ENCODE assay signal across 15 cellular contexts in genomic region chr11:66362481-66363147, GRCh38. TPM values are rescaled to one million over a fixed set of nuclear protein-coding genes. Genes with fewer than 3 reads are reported as not detected.
"Had no signal": no experiment of that assay in that cellular context is flagged by ENCODE, and none has a peak within 500 bp of the region (broad histone marks: within the 10 kb centered on the region; RNA-seq: fewer than 3 reads in every experiment).

No MANE protein-coding gene starts in this region.

- H3K36me3 ChIP-seq: adrenal gland, gastroesophageal sphincter had no signal

- ATAC-seq: mucosa of descending colon; naive thymus-derived CD8-positive, alpha-beta T cell had no signal

- H3K4me3 ChIP-seq: adrenal gland, gastroesophageal sphincter, mucosa of descending colon had no signal

- H3K9me3 ChIP-seq: adrenal gland, gastroesophageal sphincter, mucosa of descending colon had no signal

- H3K27ac ChIP-seq: adrenal gland, gastroesophageal sphincter had no signal

- H3K4me1 ChIP-seq: adrenal gland, gastroesophageal sphincter had no signal

- DNase-seq: activated CD4-positive, alpha-beta T cell treated with anti-CD3 and anti-CD28 coated beads, Interleukin-2, amount 10 ng/mL, durations not matched to agents 7 days and 5 days; activated CD4-positive, CD25-positive, alpha-beta regulatory T cell; activated naive CD4-positive, alpha-beta T cell treated with anti-CD3 and anti-CD28 coated beads, Interleukin-2, amount 50 U/mL, for 16 hours; activated T-cell treated with anti-CD3 and anti-CD28 coated beads, Interleukin-2, amount 50 U/mL, for 1 hour; adrenal gland; cortex of kidney; effector CD8-positive, alpha-beta T cell; hypothalamus; occipital lobe; stimulated activated naive CD4-positive, alpha-beta T cell; trophoblast cell had no signal

- H3K27me3 ChIP-seq: adrenal gland, gastroesophageal sphincter had no signal

RNA-seq across cellular contexts. Expression of gene CD248, which starts 45.8 kb away (rescaled TPM):
- total RNA-seq: pulmonary artery endothelial cell had no signal
